14 cellular contexts compared by ENCODE assay signal in genomic region chr7:102615930-102616329, GRCh38. TPM values are rescaled to one million over a fixed set of nuclear protein-coding genes. Genes with fewer than 3 reads are reported as not detected.
"Had no signal": no experiment of that assay in that cellular context is flagged by ENCODE, and none has a peak within 500 bp of the region (broad histone marks: within the 10 kb centered on the region; RNA-seq: fewer than 3 reads in every experiment).

No MANE protein-coding gene starts in this region.

RNA-seq across cellular contexts. Expression of gene SPDYE2B, which starts 34.2 kb away (rescaled TPM):
- total RNA-seq: activated T-helper 2 cell treated with anti-CD3 and anti-CD28 coated beads, Interferon-gamma antibody, Interleukin-2, Interleukin-4, amounts not matched to agents 10 μg/mL and 5 μg/mL and 100 μg/mL, durations not matched to agents 14 hours and 24 hours and 36 hours; astrocyte; dermis blood vessel endothelial cell; foreskin keratinocyte; kidney; left ventricle myocardium inferior; lung microvascular endothelial cell; mesothelial cell of epicardium; natural killer cell treated with Interleukin-12 subunit alpha and Interleukin-12 subunit beta and Interleukin-15 and Interleukin-18, amount 100 ng/mL, for 72 hours; osteocyte; prostate gland; right atrium auricular region; temporal lobe; transverse colon had no signal
- polyA plus RNA-seq: foreskin keratinocyte had no signal
